8 cellular contexts compared by ENCODE assay signal in genomic region chr15:75367406-75367912, GRCh38. TPM values are rescaled to one million over a fixed set of nuclear protein-coding genes. Genes with fewer than 3 reads are reported as not detected.
DNase-seq lines count a peak whose midpoint lies in the region; ATAC-seq, FAIRE-seq and TF ChIP-seq lines count a peak whose summit lies in the region.

No MANE protein-coding gene starts in this region.

- no peaks in the 10 kb centered on the region for H3K9me3 Mint-ChIP-seq in Calu3 (ENCODE audit: low read depth, unreplicated experiment)

- CTCF ChIA-PET in Calu3 (lab: Charles Lee) (interaction anchor here (0.7 to 3.3 kb wide), 22 partner anchors 10 to 772 kb away, joined by 3 to 83 read pairs (median 4); partner anchors contain the start of genes IMP3, NEIL1, PPCDC and PTPN9), PC-9 (lab: Charles Lee) (interaction anchor here (0.6 to 1.2 kb wide), 10 partner anchors 23 to 434 kb away, joined by 3 to 6 read pairs (median 4); partner anchors contain the start of gene IMP3)

- H3K27me3 ChIP-seq in PC-9 (ENCODE audit: insufficient read depth, low read depth), result no peaks in the 10 kb centered on the region
- no peaks in the 10 kb centered on the region for H3K27me3 ChIP-seq in pancreas

- TSS peak; percentile 22 for BruUV-seq in Calu3 (replicated peaks; lab: Mats Ljungman, UMichigan)
- BruUV-seq in PC-9 (replicated peaks; lab: Mats Ljungman, UMichigan), result TSS peak; percentile 31

- H3K27ac ChIP-seq in PC-9, result no peak overlapping the region
- peak overlapping the region in 3 of 4 donors; percentile 91 to 99 (median 96) for H3K27ac ChIP-seq in pancreas

- peak overlapping the region; percentile 63; the same call in 1 of the 2 replicates for H3K4me3 ChIP-seq in PC-9
- H3K4me3 ChIP-seq in epithelial cell of proximal tubule (ENCODE audit: low read depth, low read length), result peak overlapping the region; percentile 67
- H3K4me3 ChIP-seq in pancreas, result peak overlapping the region in 2 of 4 donors; percentile 76 to 82

- peak overlapping the region; percentile 85 for H3K4me3 Mint-ChIP-seq in Calu3 (ENCODE audit: low read depth, unreplicated experiment)

- H3K4me1 Mint-ChIP-seq in Calu3 (ENCODE audit: low read depth, unreplicated experiment), result peaks cover 16% of the 10 kb centered on the region

- H4K20me1 ChIP-seq in PC-9 (ENCODE audit: insufficient read depth), result peaks cover 9% of the 10 kb centered on the region; the same call in 1 of the 2 replicates

- ATAC-seq in pancreas (no peak), HG02642 (IDR thresholded peaks at IDR 0.05; ENCODE audit: poor library complexity, unreplicated experiment) (no peak)

- peaks cover 4% of the 10 kb centered on the region; the same call in 1 of the 2 replicates for H3K36me3 ChIP-seq in PC-9 (ENCODE audit: low read depth)
- H3K36me3 ChIP-seq in pancreas, result peaks cover 0 to 8% (median 7%) of the 10 kb centered on the region in 3 donors

- DNase-seq in Calu3 (no peak), PC-9 (no peak), epithelial cell of proximal tubule (ENCODE audit: low read depth) (no peak), pancreas (peak in 2 of 6 donors; percentile 9 to 37), KBM-7 (no peak), hypothalamus (lab: John Stamatoyannopoulos, UW) (no peak), Ammon's horn (ENCODE audit: low spot score) (no peak)

- intact Hi-C loops in Calu3 (cut with micrococcal nuclease; ENCODE audit: unreplicated experiment) (loop anchor here (10.0 kb wide), 1 partner anchor 277 kb away; the partner anchor contains the start of genes IMP3 and SNX33), PC-9 (cut with micrococcal nuclease; ENCODE audit: unreplicated experiment) (loop anchor here (5.0 kb wide), 2 partner anchors 85 to 275 kb away; partner anchors contain the start of genes IMP3 and SIN3A), pancreas (cut with DNase I) (loop anchor here in 2 of 3 donors (5.0 to 10.0 kb wide), 2 partner anchors 315 to 317 kb away; no protein-coding TSS in a partner anchor)

- peaks cover 16% of the 10 kb centered on the region for H3K79me2 ChIP-seq in PC-9 (ENCODE audit: low read depth)

- in situ Hi-C loops in KBM-7 (cut with MboI; ENCODE audit: low pct_unique_long_range_greater_than_20kb, low sequenced_read_pairs), result no loop called here

- peak overlapping the region; percentile 93 for H3K27ac Mint-ChIP-seq in Calu3 (ENCODE audit: unreplicated experiment)

- FAIRE-seq in pancreas (lab: Jason Lieb, UNC), result no peak

- 30 to 33% methylated on average over 7 of the region's 7 CpGs for WGBS in pancreas, 2 donors

- no peak overlapping the region for H2AFZ ChIP-seq in PC-9

- H3K27me3 Mint-ChIP-seq in Calu3 (ENCODE audit: unreplicated experiment), result no peaks in the 10 kb centered on the region

- H3K9me3 ChIP-seq in PC-9 (ENCODE audit: insufficient read depth, low read depth) (no peaks in the 10 kb centered on the region), pancreas (no peaks in the 10 kb centered on the region)

- H3F3A ChIP-seq in PC-9 (ENCODE audit: insufficient read depth, low read depth), result peaks cover 33% of the 10 kb centered on the region

- H3K4me2 ChIP-seq in PC-9, result peak overlapping the region; percentile 90

- POLR2A ChIA-PET in PC-9 (lab: Charles Lee; ENCODE audit: unreplicated experiment), result interaction anchor here (0.6 to 3.1 kb wide), 5 partner anchors 84 to 284 kb away, joined by 3 to 39 read pairs (median 6); partner anchors contain the start of gene SIN3A

- H3K36me3 Mint-ChIP-seq in Calu3 (ENCODE audit: insufficient read depth, unreplicated experiment), result peaks cover 52% of the 10 kb centered on the region

- no peak for TF ChIP-seq CTCF in Calu3 (IDR thresholded peaks at IDR 0.05; ENCODE audit: unreplicated experiment)
- peak; percentile 72 for TF ChIP-seq CTCF in PC-9 (conservative IDR thresholded peaks at IDR 0.05)
- TF ChIP-seq CTCF in epithelial cell of proximal tubule (conservative IDR thresholded peaks at IDR 0.05; ENCODE audit: low read depth, low read length), result no peak
- no peak for TF ChIP-seq CTCF in pancreas (IDR thresholded peaks at IDR 0.05)

- no peaks in the 10 kb centered on the region for H3K9me2 ChIP-seq in PC-9 (ENCODE audit: insufficient read depth)

- peaks cover 25% of the 10 kb centered on the region for H3K4me1 ChIP-seq in PC-9 (replicated peaks; ENCODE audit: insufficient read depth)
- H3K4me1 ChIP-seq in pancreas, result peaks cover 6 to 17% (median 10%) of the 10 kb centered on the region in 3 donors

RNA-seq across cellular contexts. Expression of gene MAN2C1, which starts 0.9 kb away (rescaled TPM):
- 239 and 243 TPM in 2 replicates for total RNA-seq in Calu3 (2022)
- 94.3 and 143 TPM in 2 replicates for total RNA-seq in PC-9 (2021)
- 47.5 and 104 TPM in 2 replicates for total RNA-seq in epithelial cell of proximal tubule
- 100 to 1,000 TPM in 3 of 6 donors, 10 to 100 TPM in 3; 63.7 to 115 (median 91.1) TPM for total RNA-seq in pancreas
- polyA plus RNA-seq in pancreas, result 100 to 1,000 TPM; 430 to 509 TPM

RNA-seq across cellular contexts. Expression of gene NEIL1, which starts 20.6 kb away (rescaled TPM):
- total RNA-seq in Calu3 (2022), result 11.8 and 13.2 TPM in 2 replicates
- 21.3 and 27.1 TPM in 2 replicates for total RNA-seq in PC-9 (2021)
- total RNA-seq in epithelial cell of proximal tubule, result 5.5 and 7.6 TPM in 2 replicates
- total RNA-seq in pancreas, result 10 to 100 TPM in 5 of 6 donors, 1 to 10 TPM in 1; 9.1 to 26.5 (median 21.1) TPM
- 10 to 100 TPM; 71.0 to 97.5 TPM for polyA plus RNA-seq in pancreas

RNA-seq across cellular contexts. Expression of gene COMMD4, which starts 31.6 kb away (rescaled TPM):
- total RNA-seq in Calu3 (2022), result 109 TPM in 2 replicates
- total RNA-seq in PC-9 (2021), result 132 and 156 TPM in 2 replicates
- 147 and 236 TPM in 2 replicates for total RNA-seq in epithelial cell of proximal tubule
- 10 to 100 TPM; 19.6 to 30.5 (median 24.0) TPM for total RNA-seq in pancreas
- 10 to 100 TPM; 81.8 to 97.7 TPM for polyA plus RNA-seq in pancreas
